23 cellular contexts compared by ENCODE assay signal in the genomic region with DNA sequence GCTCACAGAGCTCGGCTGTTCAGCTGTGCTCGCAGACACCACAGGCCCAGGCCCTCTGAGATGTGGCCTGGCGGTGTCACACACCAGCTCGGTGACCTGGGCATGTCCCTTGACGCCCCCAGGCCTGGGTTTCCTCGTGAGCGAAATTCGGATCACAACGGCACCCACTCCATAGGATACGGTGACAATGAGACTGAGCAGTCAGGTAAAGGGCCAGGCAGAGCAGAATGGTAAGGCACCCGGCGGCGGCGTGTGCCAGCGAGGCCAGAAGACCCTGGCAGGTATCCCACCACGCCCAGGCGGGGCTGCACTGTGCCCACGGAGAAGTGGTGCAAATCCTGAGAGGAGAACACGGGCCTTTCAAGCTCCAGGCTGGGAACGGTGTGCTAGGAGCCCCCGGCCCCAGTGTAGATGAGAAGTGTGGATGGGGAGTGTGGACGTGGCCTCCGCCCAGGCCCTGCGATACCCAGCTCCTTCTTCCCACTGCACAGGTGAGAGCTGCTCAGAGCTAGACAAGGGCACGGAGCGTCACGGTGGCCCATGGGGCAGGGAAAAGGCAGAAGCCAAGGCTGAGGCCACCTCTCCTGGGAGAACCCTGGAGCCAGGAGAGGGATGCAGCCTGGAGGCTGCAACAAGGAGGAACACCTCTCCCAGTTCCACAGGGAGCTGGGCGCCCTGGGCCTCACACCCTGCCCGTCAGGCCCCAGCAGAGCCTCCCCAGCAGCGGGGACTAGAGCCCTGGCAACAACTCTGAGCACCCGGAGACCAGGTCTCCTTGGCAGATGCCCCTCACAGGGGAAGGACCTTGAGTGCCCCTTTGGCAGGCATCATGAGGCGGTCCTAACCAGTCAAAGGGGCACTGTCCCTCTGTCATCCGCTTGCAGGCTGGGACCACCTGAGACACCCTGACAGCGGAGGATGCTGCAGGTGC.
DNase-seq lines count a peak whose midpoint lies in the region; ATAC-seq and TF ChIP-seq lines count a peak whose summit lies in the region.
"Had no signal": no experiment of that assay in that cellular context is flagged by ENCODE, and none has a peak within 500 bp of the region (broad histone marks: within the 10 kb centered on the region; RNA-seq: fewer than 3 reads in every experiment).

No MANE protein-coding gene starts in this region.

- H3K36me3 Mint-ChIP-seq in natural killer cell treated with Interleukin-12 subunit alpha and Interleukin-12 subunit beta and Interleukin-15 and Interleukin-18, amount 100 ng/mL, for 72 hours: no peaks in the 10 kb centered on the region
- H3K36me3 Mint-ChIP-seq in natural killer cell (no peaks in the 10 kb centered on the region), neural progenitor cell (no peaks in the 10 kb centered on the region)

- CTCF ChIA-PET in mammary epithelial cell (lab: Charles Lee; ENCODE audit: low non-redundant PET): no interaction called here

- no peaks in the 10 kb centered on the region for H3K36me3 ChIP-seq in neural progenitor cell
- no peaks in the 10 kb centered on the region for H3K36me3 ChIP-seq in mammary epithelial cell (ENCODE audit: insufficient read depth, low read length)
- H3K36me3 ChIP-seq: breast epithelium had no signal

- peaks cover under 1 to 19% of the 10 kb centered on the region in 2 donors for H3K4me1 Mint-ChIP-seq in natural killer cell treated with Interleukin-12 subunit alpha and Interleukin-12 subunit beta and Interleukin-15 and Interleukin-18, amount 100 ng/mL, for 72 hours (ENCODE audit: low read depth in 2 of 2)
- H3K4me1 Mint-ChIP-seq in natural killer cell (peaks cover 14 to 31% of the 10 kb centered on the region in 2 donors), neural progenitor cell (peaks cover 15% of the 10 kb centered on the region)
- H3K4me1 Mint-ChIP-seq: activated naive CD8-positive, alpha-beta T cell treated with anti-CD3 and anti-CD28 coated beads, Interleukin-2, amount 50 U/mL, for 24 hours had no signal

- dilution Hi-C loops in mammary epithelial cell (cut with HindIII; ENCODE audit: low sequenced_read_pairs): no loop called here

- H3K27ac Mint-ChIP-seq in natural killer cell treated with Interleukin-12 subunit alpha and Interleukin-12 subunit beta and Interleukin-15 and Interleukin-18, amount 100 ng/mL, for 72 hours: no peak overlapping the region
- H3K27ac Mint-ChIP-seq in natural killer cell: no peak overlapping the region
- peak overlapping the region; percentile 76 for H3K27ac Mint-ChIP-seq in neural progenitor cell
- H3K27ac Mint-ChIP-seq: activated CD8-positive, alpha-beta T cell treated with anti-CD3 and anti-CD28 coated beads for 36 hours; activated naive CD8-positive, alpha-beta T cell treated with anti-CD3 and anti-CD28 coated beads, Interleukin-2, amount 50 U/mL, for 24 hours; stimulated activated naive CD8-positive, alpha-beta T cell treated with anti-CD3 and anti-CD28 coated beads, Interleukin-15, Interleukin-2, amounts not matched to agents 100 ng/mL and 50 ng/mL, for 24 hours had no signal

- H3K4me2 ChIP-seq in neural progenitor cell (no peak overlapping the region), mammary epithelial cell (ENCODE audit: insufficient read depth, low read depth, low read length) (no peak overlapping the region)

- H2AFZ ChIP-seq in neural progenitor cell (replicated peaks) (no peak overlapping the region), mammary epithelial cell (ENCODE audit: low read depth, low read length) (no peak overlapping the region)

- H3K9me3 ChIP-seq in neural progenitor cell (ENCODE audit: low read depth): no peaks in the 10 kb centered on the region
- no peaks in the 10 kb centered on the region for H3K9me3 ChIP-seq in mammary epithelial cell (replicated peaks; ENCODE audit: insufficient read depth, low read length)
- H3K9me3 ChIP-seq: breast epithelium, neutrophil had no signal

- H3K9ac ChIP-seq in neural progenitor cell (no peak overlapping the region), mammary epithelial cell (ENCODE audit: insufficient read depth, low read length) (no peak overlapping the region)

- H3K27me3 Mint-ChIP-seq in natural killer cell treated with Interleukin-12 subunit alpha and Interleukin-12 subunit beta and Interleukin-15 and Interleukin-18, amount 100 ng/mL, for 72 hours: no peaks in the 10 kb centered on the region
- H3K27me3 Mint-ChIP-seq in natural killer cell (ENCODE audit: low read depth in 2 of 2): peaks cover 0 to 6% of the 10 kb centered on the region in 2 donors
- H3K27me3 Mint-ChIP-seq in neural progenitor cell (ENCODE audit: insufficient read depth, low read depth): peaks cover 7% of the 10 kb centered on the region
- H3K27me3 Mint-ChIP-seq: activated CD8-positive, alpha-beta T cell treated with anti-CD3 and anti-CD28 coated beads for 36 hours; activated naive CD8-positive, alpha-beta T cell treated with anti-CD3 and anti-CD28 coated beads, Interleukin-2, amount 50 U/mL, for 24 hours; CD4-positive, CD25-positive, alpha-beta regulatory T cell; stimulated activated naive CD8-positive, alpha-beta T cell treated with anti-CD3 and anti-CD28 coated beads, Interleukin-15, Interleukin-2, amounts not matched to agents 100 ng/mL and 50 ng/mL, for 24 hours had no signal

- no peaks in the 10 kb centered on the region for H3K79me2 ChIP-seq in neural progenitor cell (ENCODE audit: low read depth)
- no peaks in the 10 kb centered on the region for H3K79me2 ChIP-seq in mammary epithelial cell (ENCODE audit: insufficient read depth, low read length)

- no peak overlapping the region for H3K4me3 Mint-ChIP-seq in natural killer cell treated with Interleukin-12 subunit alpha and Interleukin-12 subunit beta and Interleukin-15 and Interleukin-18, amount 100 ng/mL, for 72 hours
- H3K4me3 Mint-ChIP-seq in natural killer cell (no peak overlapping the region), neural progenitor cell (no peak overlapping the region)
- H3K4me3 Mint-ChIP-seq: activated CD8-positive, alpha-beta T cell treated with anti-CD3 and anti-CD28 coated beads for 36 hours; activated naive CD8-positive, alpha-beta T cell treated with anti-CD3 and anti-CD28 coated beads, Interleukin-2, amount 50 U/mL, for 24 hours; CD4-positive, CD25-positive, alpha-beta regulatory T cell; stimulated activated naive CD8-positive, alpha-beta T cell treated with anti-CD3 and anti-CD28 coated beads, Interleukin-15, Interleukin-2, amounts not matched to agents 100 ng/mL and 50 ng/mL, for 24 hours had no signal

- H3K4me3 ChIP-seq in neural progenitor cell: no peak overlapping the region
- no peak overlapping the region for H3K4me3 ChIP-seq in mammary epithelial cell (replicated peaks in 1 of 3; ENCODE audit: insufficient read depth in 1 of 3, low read depth in 2 of 3, low read length in 3 of 3)
- H3K4me3 ChIP-seq: breast epithelium, dorsolateral prefrontal cortex had no signal

- in situ Hi-C loops in mammary epithelial cell (cut with MboI; ENCODE audit: low sequenced_read_pairs in 2 of 2): no loop called here

- H4K20me1 ChIP-seq in neural progenitor cell (ENCODE audit: low read depth) (peaks cover 10% of the 10 kb centered on the region), mammary epithelial cell (ENCODE audit: insufficient read depth, low read length) (no peaks in the 10 kb centered on the region)

- no peak for ATAC-seq in natural killer cell treated with Interleukin-12 subunit alpha and Interleukin-12 subunit beta and Interleukin-15 and Interleukin-18, amount 100 ng/mL, for 72 hours
- ATAC-seq in natural killer cell (no peak), Right ventricle myocardium inferior (no peak), esophagus mucosa (no peak)
- ATAC-seq: activated CD8-positive, alpha-beta T cell treated with anti-CD3 and anti-CD28 coated beads for 36 hours; activated naive CD8-positive, alpha-beta T cell treated with anti-CD3 and anti-CD28 coated beads, Interleukin-2, amount 50 U/mL, for 24 hours had no signal

- no peaks in the 10 kb centered on the region for H3K9me3 Mint-ChIP-seq in natural killer cell treated with Interleukin-12 subunit alpha and Interleukin-12 subunit beta and Interleukin-15 and Interleukin-18, amount 100 ng/mL, for 72 hours
- H3K9me3 Mint-ChIP-seq in natural killer cell (no peaks in the 10 kb centered on the region), neural progenitor cell (no peaks in the 10 kb centered on the region)
- H3K9me3 Mint-ChIP-seq: activated CD8-positive, alpha-beta T cell treated with anti-CD3 and anti-CD28 coated beads for 36 hours; activated naive CD8-positive, alpha-beta T cell treated with anti-CD3 and anti-CD28 coated beads, Interleukin-2, amount 50 U/mL, for 24 hours; stimulated activated naive CD8-positive, alpha-beta T cell treated with anti-CD3 and anti-CD28 coated beads, Interleukin-15, Interleukin-2, amounts not matched to agents 100 ng/mL and 50 ng/mL, for 24 hours had no signal

- 94% methylated on average over 22 of the region's 34 CpGs for WGBS in mammary epithelial cell (ENCODE audit: low coverage, missing lambda C conversion rate)

- intact Hi-C loops in natural killer cell (cut with micrococcal nuclease) (no loop called here), Right ventricle myocardium inferior (cut with DNase I) (no loop called here), mammary epithelial cell (cut with micrococcal nuclease) (no loop called here)

- TF ChIP-seq CTCF in natural killer cell (IDR thresholded peaks at IDR 0.05) (no peak), neural progenitor cell (IDR thresholded peaks at IDR 0.05) (no peak), mammary epithelial cell (conservative IDR thresholded peaks at IDR 0.05 in 1 of 2, IDR thresholded peaks at IDR 0.05 in 1 of 2; ENCODE audit: extremely low read depth in 1 of 2, insufficient read depth in 1 of 2, low read depth in 1 of 2, low read length in 2 of 2) (no peak)

- H3K27ac ChIP-seq in neural progenitor cell (no peak overlapping the region), mammary epithelial cell (ENCODE audit: insufficient read depth, low read depth, low read length) (no peak overlapping the region)
- H3K27ac ChIP-seq: breast epithelium, dorsolateral prefrontal cortex, epithelial cell of prostate, neutrophil had no signal

- DNase-seq in natural killer cell treated with Interleukin-12 subunit alpha and Interleukin-12 subunit beta and Interleukin-15 and Interleukin-18, amount 100 ng/mL, for 72 hours (ENCODE audit: low spot score): peak; percentile 34
- DNase-seq in natural killer cell (no peak), Right ventricle myocardium inferior (ENCODE audit: missing footprints) (peak; percentile 60), neural progenitor cell (ENCODE audit: low spot score) (no peak), NCI-H2107 (lab: John Stamatoyannopoulos, UW) (no peak), glomerular visceral epithelial cell (ENCODE audit: extremely low spot score) (no peak), mammary epithelial cell (no peak)
- DNase-seq: activated CD4-positive, CD25-positive, alpha-beta regulatory T cell; activated CD8-positive, alpha-beta T cell treated with anti-CD3 and anti-CD28 coated beads for 36 hours; activated naive CD8-positive, alpha-beta T cell treated with anti-CD3 and anti-CD28 coated beads, Interleukin-2, amount 50 U/mL, for 24 hours; activated T-cell treated with anti-CD3 and anti-CD28 coated beads, Interleukin-2, amount 50 U/mL, for 48 hours; CD4-positive, CD25-positive, alpha-beta regulatory T cell; foreskin melanocyte; HCEC 1CT; NCI-H1436 treated with DMSO at 0.1 percent for 48 hours; NCI-H774; OCI-M1 had no signal

- peaks cover 5% of the 10 kb centered on the region for H3F3A ChIP-seq in neural progenitor cell (ENCODE audit: low read depth)

- no TSS peak for BruUV-seq in mammary epithelial cell (replicated peaks; lab: Mats Ljungman, UMichigan)

- no peaks in the 10 kb centered on the region for H3K27me3 ChIP-seq in neural progenitor cell
- no peaks in the 10 kb centered on the region for H3K27me3 ChIP-seq in mammary epithelial cell (ENCODE audit: insufficient read depth, low read length)
- H3K27me3 ChIP-seq: breast epithelium, dorsolateral prefrontal cortex, neutrophil had no signal

- H3K4me1 ChIP-seq in neural progenitor cell (peaks cover 13% of the 10 kb centered on the region), mammary epithelial cell (ENCODE audit: insufficient read depth, low read length) (peaks cover 11% of the 10 kb centered on the region)
- H3K4me1 ChIP-seq: breast epithelium had no signal

Comparison
In these comparisons a context has a peak if more than half of its experiments do, and no peak if none do; other contexts are left out.
1. DNase-seq: peak in natural killer cell treated with Interleukin-12 subunit alpha and Interleukin-12 subunit beta and Interleukin-15 and Interleukin-18, amount 100 ng/mL, for 72 hours (single experiment) and Right ventricle myocardium inferior (single experiment); none in natural killer cell (single experiment), neural progenitor cell (single experiment), NCI-H2107 (single experiment), glomerular visceral epithelial cell (single experiment) and mammary epithelial cell (single experiment).